ENCODE assay signal across 1 cellular context in genomic region chr12:6553051-6553868, GRCh38.
TF ChIP-seq lines count a peak whose summit lies in the region.

No MANE protein-coding gene starts in this region.

TF ChIP-seq in HEK293, 187 proteins besides CTCF, POLR2A, EP300 and RAD21 (continued from another document):
- TF ChIP-seq ZNF692 (tag by site-specific recombination; IDR thresholded peaks at IDR 0.05), result no peak
- peak; percentile 56 for TF ChIP-seq ZNF513 (tag by site-specific recombination; IDR thresholded peaks at IDR 0.05)
- TF ChIP-seq ZFP41 (tag by site-specific recombination; IDR thresholded peaks at IDR 0.05; ENCODE audit: borderline replicate concordance), result no peak
- no peak for TF ChIP-seq ZSCAN4 (tag by site-specific recombination; IDR thresholded peaks at IDR 0.05)
- no peak for TF ChIP-seq FEZF1 (tag by site-specific recombination; IDR thresholded peaks at IDR 0.05)
- peak; percentile 42 for TF ChIP-seq GLIS1 (tag by site-specific recombination; IDR thresholded peaks at IDR 0.05)
- TF ChIP-seq ZIC2 (tag by site-specific recombination; IDR thresholded peaks at IDR 0.05), result peak; percentile 78
- no peak for TF ChIP-seq GLI4 (tag by site-specific recombination; IDR thresholded peaks at IDR 0.05)
- no peak for TF ChIP-seq ZNF335 (tag by site-specific recombination; conservative IDR thresholded peaks at IDR 0.05)
- no peak for TF ChIP-seq SP3 (tag by site-specific recombination; IDR thresholded peaks at IDR 0.05)
- TF ChIP-seq ZNF571 (tag by site-specific recombination; IDR thresholded peaks at IDR 0.05), result no peak
- TF ChIP-seq SCRT1 (tag by site-specific recombination; IDR thresholded peaks at IDR 0.05; ENCODE audit: borderline replicate concordance), result peak; percentile 68; the same call in 1 of the 2 replicates
- peak; percentile 69; the same call in 1 of the 2 replicates for TF ChIP-seq ZNF362 (tag by site-specific recombination; IDR thresholded peaks at IDR 0.05)
- TF ChIP-seq YY2 (tag by site-specific recombination; IDR thresholded peaks at IDR 0.05), result no peak
- no peak for TF ChIP-seq ZNF645 (tag by site-specific recombination; IDR thresholded peaks at IDR 0.05)
- peak; percentile 39 for TF ChIP-seq SCRT2 (tag by site-specific recombination; IDR thresholded peaks at IDR 0.05)
- TF ChIP-seq ZNF530 (tag by site-specific recombination; IDR thresholded peaks at IDR 0.05; ENCODE audit: low read depth), result no peak
- peak; percentile 82 for TF ChIP-seq OSR2 (tag by site-specific recombination; IDR thresholded peaks at IDR 0.05)
- TF ChIP-seq ZNF18 (tag by site-specific recombination; IDR thresholded peaks at IDR 0.05), result no peak
- TF ChIP-seq ZNF155 (tag by site-specific recombination; IDR thresholded peaks at IDR 0.05), result no peak
- TF ChIP-seq ZNF366 (tag by site-specific recombination; conservative IDR thresholded peaks at IDR 0.05), result peak; percentile 41; the same call in 1 of the 2 replicates
- TF ChIP-seq ZNF341 (tag by site-specific recombination; IDR thresholded peaks at IDR 0.05; ENCODE audit: low read depth), result no peak
- TF ChIP-seq ZNF670 (tag by site-specific recombination; IDR thresholded peaks at IDR 0.05; ENCODE audit: low read depth), result no peak
- TF ChIP-seq ZNF266 (tag by site-specific recombination; IDR thresholded peaks at IDR 0.05; ENCODE audit: low read depth), result no peak
- peak; percentile 100 for TF ChIP-seq ZNF600 (tag by site-specific recombination; IDR thresholded peaks at IDR 0.05)
- TF ChIP-seq ZNF76 (tag by site-specific recombination; IDR thresholded peaks at IDR 0.05; ENCODE audit: borderline replicate concordance, low read depth), result 0 out of 2 replicates have a peak, but pooled peaks have one; percentile 5
- TF ChIP-seq ZSCAN16 (tag by site-specific recombination; IDR thresholded peaks at IDR 0.05), result 0 out of 2 replicates have a peak, but pooled peaks have one; percentile 32
- TF ChIP-seq PRDM4 (tag by site-specific recombination; IDR thresholded peaks at IDR 0.05), result no peak
- TF ChIP-seq ZNF138 (tag by site-specific recombination; IDR thresholded peaks at IDR 0.05; ENCODE audit: borderline replicate concordance), result no peak
- TF ChIP-seq ZNF24 (tag by site-specific recombination; IDR thresholded peaks at IDR 0.05), result peak; percentile 86; the same call in 1 of the 2 replicates
- TF ChIP-seq ZNF792 (tag by site-specific recombination; IDR thresholded peaks at IDR 0.05), result no peak
- no peak for TF ChIP-seq ZNF121 (tag by site-specific recombination; IDR thresholded peaks at IDR 0.05)
- TF ChIP-seq ZXDB (tag by site-specific recombination; IDR thresholded peaks at IDR 0.05), result peak; percentile 42; the same call in 1 of the 2 replicates
- TF ChIP-seq ZNF48 (tag by site-specific recombination; IDR thresholded peaks at IDR 0.05), result no peak
- no peak for TF ChIP-seq PRDM10 (tag by site-specific recombination; IDR thresholded peaks at IDR 0.05)
